ENCODE assay signal across 1 cellular context in genomic region chr4:2468464-2469191, GRCh38.
TF ChIP-seq lines count a peak whose summit lies in the region.

Gene RNF4 (plus strand): TSS chr4:2469106. CDS start chr4:2490494, 21,388 bp downstream.

TF ChIP-seq in K562, 482 proteins besides CTCF, POLR2A, EP300 and RAD21 (continued from another document and continues in another):
- TF ChIP-seq E2F4 (CRISPR knock-in tag; IDR thresholded peaks at IDR 0.05; ENCODE audit: low read depth), result peak; percentile 38; the same call in 1 of the 2 replicates
- no peak for TF ChIP-seq KAT8 (IDR thresholded peaks at IDR 0.05; ENCODE audit: low read depth)
- peak in 1 of 2 experiments; percentile 63; a peak in 1 of 4 replicates for TF ChIP-seq TEAD1 (CRISPR knock-in tag; IDR thresholded peaks at IDR 0.05)
- no peak for TF ChIP-seq PPARD (CRISPR knock-in tag; IDR thresholded peaks at IDR 0.05)
- peak; percentile 15 for TF ChIP-seq MEIS2 (IDR thresholded peaks at IDR 0.05; ENCODE audit: partially characterized antibody)
- TF ChIP-seq RCOR1 (IDR thresholded peaks at IDR 0.05; ENCODE audit: borderline replicate concordance in 1 of 2, low read depth in 2 of 2, low read length in 2 of 2), result no peak
- no peak for TF ChIP-seq ZBTB26 (CRISPR knock-in tag; IDR thresholded peaks at IDR 0.05)
- no peak for TF ChIP-seq NCOA2 (IDR thresholded peaks at IDR 0.05; ENCODE audit: partially characterized antibody in 2 of 2)
- TF ChIP-seq SFPQ (IDR thresholded peaks at IDR 0.05; ENCODE audit: low read depth, low read length), result no peak
- TF ChIP-seq HMG20B (CRISPR knock-in tag; IDR thresholded peaks at IDR 0.05), result no peak
- no peak for TF ChIP-seq MEF2A (IDR thresholded peaks at IDR 0.05; ENCODE audit: control insufficient read depth, low read depth, low read length)
- no peak for TF ChIP-seq DIDO1 (tag; IDR thresholded peaks at IDR 0.05; ENCODE audit: low read depth)
- TF ChIP-seq RBM39 (optimal IDR thresholded peaks at IDR 0.05; ENCODE audit: low read depth, low read length), result no peak
- no peak for TF ChIP-seq ZNF512 (tag; IDR thresholded peaks at IDR 0.05)
- no peak for TF ChIP-seq JUNB (CRISPR knock-in tag; conservative IDR thresholded peaks at IDR 0.05)
- TF ChIP-seq MYC (IDR thresholded peaks at IDR 0.05; ENCODE audit: low read depth, low read length), result peak; percentile 43
- TF ChIP-seq MYC (CRISPR knock-in tag; IDR thresholded peaks at IDR 0.05; ENCODE audit: borderline replicate concordance, low read depth), result peak; percentile 45; the same call in 1 of the 2 replicates
- no peak for TF ChIP-seq PRMT5 (CRISPR knock-in tag; IDR thresholded peaks at IDR 0.05)
- no peak for TF ChIP-seq RUNX1 (IDR thresholded peaks at IDR 0.05; ENCODE audit: low read depth)
- no peak for TF ChIP-seq HMBOX1 (IDR thresholded peaks at IDR 0.05)
- no peak for TF ChIP-seq EHMT2 (IDR thresholded peaks at IDR 0.05)
- TF ChIP-seq NKRF (IDR thresholded peaks at IDR 0.05; ENCODE audit: borderline replicate concordance), result peak; percentile 29; the same call in 1 of the 2 replicates
- peak; percentile 79; the same call in 1 of the 2 replicates for TF ChIP-seq TAF7 (tag; IDR thresholded peaks at IDR 0.05)
- no peak for TF ChIP-seq BDP1 (IDR thresholded peaks at IDR 0.05; ENCODE audit: insufficient read depth, insufficient read length)
- peak; percentile 82; the same call in 1 of the 2 replicates for TF ChIP-seq GATAD2B (IDR thresholded peaks at IDR 0.05; ENCODE audit: borderline replicate concordance)
- TF ChIP-seq NFIX (CRISPR knock-in tag; IDR thresholded peaks at IDR 0.05; ENCODE audit: low read depth), result no peak
- TF ChIP-seq ZNF586 (CRISPR knock-in tag; conservative IDR thresholded peaks at IDR 0.05), result no peak
- no peak for TF ChIP-seq LARP7 (IDR thresholded peaks at IDR 0.05)
- no peak for TF ChIP-seq ZNF57 (CRISPR knock-in tag; IDR thresholded peaks at IDR 0.05)
- no peak for TF ChIP-seq NR2F6 (CRISPR knock-in tag; IDR thresholded peaks at IDR 0.05)
- TF ChIP-seq ZNF609 (CRISPR knock-in tag; IDR thresholded peaks at IDR 0.05; ENCODE audit: borderline replicate concordance), result no peak; the same call in 1 of the 2 replicates
- no peak for TF ChIP-seq TCF3 (CRISPR knock-in tag; IDR thresholded peaks at IDR 0.05)
- TF ChIP-seq ZNF133 (CRISPR knock-in tag; IDR thresholded peaks at IDR 0.05), result no peak
- TF ChIP-seq SMC3 (conservative IDR thresholded peaks at IDR 0.05; ENCODE audit: insufficient read depth, low read depth, low read length), result no peak
- TF ChIP-seq SIN3B (IDR thresholded peaks at IDR 0.05; ENCODE audit: low read depth), result 0 out of 2 replicates have a peak, but pooled peaks have one; percentile 14
- TF ChIP-seq NELFE (IDR thresholded peaks at IDR 0.05; ENCODE audit: insufficient read depth, insufficient read length), result no peak
- TF ChIP-seq HCFC1 (IDR thresholded peaks at IDR 0.05; ENCODE audit: low read depth, low read length), result peak; percentile 45; the same call in 1 of the 2 replicates
- no peak for TF ChIP-seq HSF4 (CRISPR knock-in tag; IDR thresholded peaks at IDR 0.05; ENCODE audit: borderline replicate concordance)
- no peak for TF ChIP-seq GATAD2A (IDR thresholded peaks at IDR 0.05)
- no peak for TF ChIP-seq ZNF778 (CRISPR knock-in tag; IDR thresholded peaks at IDR 0.05)
- no peak for TF ChIP-seq ZNF444 (CRISPR knock-in tag; IDR thresholded peaks at IDR 0.05)
- no peak for TF ChIP-seq ZBTB34 (CRISPR knock-in tag; IDR thresholded peaks at IDR 0.05)
- no peak for TF ChIP-seq SMARCC2 (IDR thresholded peaks at IDR 0.05; ENCODE audit: low read depth)
- no peak for TF ChIP-seq STAT6 (CRISPR knock-in tag; IDR thresholded peaks at IDR 0.05)
- peak; percentile 57 for TF ChIP-seq ATF7 (IDR thresholded peaks at IDR 0.05)
- TF ChIP-seq TAF1 (IDR thresholded peaks at IDR 0.05; ENCODE audit: control insufficient read depth, extremely low read depth, insufficient read depth, low read length, severe bottlenecking), result peak; percentile 95
